Comparison of ENCODE assay signal across 8 cellular contexts in the genomic region with DNA sequence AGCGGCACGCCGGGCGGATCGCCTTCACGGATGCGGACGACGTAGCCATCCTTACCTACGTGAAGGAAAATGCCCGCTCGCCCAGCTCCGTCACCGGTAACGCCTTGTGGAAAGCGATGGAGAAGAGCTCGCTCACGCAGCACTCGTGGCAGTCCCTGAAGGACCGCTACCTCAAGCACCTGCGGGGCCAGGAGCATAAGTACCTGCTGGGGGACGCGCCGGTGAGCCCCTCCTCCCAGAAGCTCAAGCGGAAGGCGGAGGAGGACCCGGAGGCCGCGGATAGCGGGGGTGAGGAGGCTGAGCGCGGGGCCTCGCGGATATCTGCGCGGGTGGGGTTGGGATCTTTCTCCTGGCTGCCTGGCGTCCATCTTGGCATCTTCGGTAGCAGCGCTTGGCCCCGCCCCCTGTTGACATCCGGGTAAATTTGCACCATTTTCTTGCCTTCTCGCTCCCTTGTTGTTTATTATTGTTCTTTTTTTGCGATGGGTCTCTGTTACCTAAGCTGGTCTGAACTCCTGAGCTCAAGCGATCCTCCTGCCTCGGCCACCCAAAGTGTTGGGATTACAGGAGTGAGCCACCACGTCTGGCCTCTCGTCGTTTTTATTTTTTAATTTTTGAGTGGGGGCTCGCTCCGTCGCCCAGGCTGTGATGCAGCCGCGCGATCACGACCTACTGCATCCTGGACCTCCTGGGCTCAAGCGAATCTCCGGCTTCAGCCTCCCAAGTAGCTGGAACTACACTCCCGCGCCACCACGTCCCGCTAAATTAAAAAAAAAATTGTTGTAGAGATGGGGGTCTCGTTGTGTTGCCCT. TPM values are rescaled to one million over a fixed set of nuclear protein-coding genes. Genes with fewer than 3 reads are reported as not detected.
DNase-seq lines count a peak whose midpoint lies in the region; ATAC-seq, FAIRE-seq and TF ChIP-seq lines count a peak whose summit lies in the region.

No MANE protein-coding gene starts in this region.

- peaks cover 83% of the 10 kb centered on the region for H3K36me3 Mint-ChIP-seq in activated T-cell treated with anti-CD3 and anti-CD28 coated beads, Interleukin-2, amount 50 U/mL, for 24 hours (ENCODE audit: low read depth)

- H3K9me3 ChIP-seq in OCI-LY7 (ENCODE audit: low read length) (no peaks in the 10 kb centered on the region), muscle layer of duodenum (ENCODE audit: control insufficient read depth in 1 of 2, low read length in 2 of 2) (no peaks in the 10 kb centered on the region)

- H3K4me3 Mint-ChIP-seq in activated T-cell treated with anti-CD3 and anti-CD28 coated beads, Interleukin-2, amount 50 U/mL, for 24 hours: peak overlapping the region; percentile 99

- no peaks in the 10 kb centered on the region for H3K9me3 Mint-ChIP-seq in activated T-cell treated with anti-CD3 and anti-CD28 coated beads, Interleukin-2, amount 50 U/mL, for 24 hours

- no peaks in the 10 kb centered on the region for H3K9me2 ChIP-seq in OCI-LY7 (ENCODE audit: insufficient read depth, low read length)

- intact Hi-C loops in OCI-LY7 (cut with micrococcal nuclease; ENCODE audit: unreplicated experiment): loop anchor here (2.0 to 5.0 kb wide), 2 partner anchors 92 to 186 kb away; a partner anchor contains a TSS

- CTCF ChIA-PET in OCI-LY7 (lab: Charles Lee; ENCODE audit: unreplicated experiment): interaction anchor here (1.2 kb wide), 1 partner anchor 84 kb away, joined by 6 read pairs; no protein-coding TSS in a partner anchor

- in situ Hi-C loops in Caki2 (cut with HindIII; ENCODE audit: low pct_unique_long_range_greater_than_20kb, low sequenced_read_pairs): no loop called here

- peak overlapping the region; percentile 82 for H3K27ac ChIP-seq in OCI-LY7 (ENCODE audit: low read depth, low read length, poor library complexity, severe bottlenecking)
- H3K27ac ChIP-seq in muscle layer of duodenum (ENCODE audit: low read length): peak overlapping the region; percentile 96

- TF ChIP-seq CTCF in OCI-LY7 (conservative IDR thresholded peaks at IDR 0.05; ENCODE audit: low read length): no peak

- peak overlapping the region; percentile 88 for H3K4me3 ChIP-seq in OCI-LY7 (ENCODE audit: low read depth, low read length, poor library complexity, severe bottlenecking)
- H3K4me3 ChIP-seq in muscle layer of duodenum (ENCODE audit: low read depth in 1 of 2, low read length in 2 of 2): peak overlapping the region; percentile 83 to 100

- no peaks in the 10 kb centered on the region for H3K27me3 ChIP-seq in muscle layer of duodenum (ENCODE audit: low read depth, low read length)

- FAIRE-seq in HTR-8/SVneo (lab: Jason Lieb, UNC): no peak

- ATAC-seq in GM21367 (IDR thresholded peaks at IDR 0.05; ENCODE audit: unreplicated experiment): peak; percentile 26
- peak; percentile 63 for ATAC-seq in esophagus mucosa

- H4K20me1 ChIP-seq in OCI-LY7 (ENCODE audit: insufficient read depth, low read length): peaks cover 52% of the 10 kb centered on the region

- BruUV-seq in OCI-LY7 (replicated peaks; lab: Mats Ljungman, UMichigan): no TSS peak

- H2AFZ ChIP-seq in OCI-LY7 (ENCODE audit: low read length): peak overlapping the region; percentile 39; the same call in 1 of the 2 replicates

- POLR2A ChIA-PET in OCI-LY7 (lab: Charles Lee): interaction anchor here (0.5 to 3.2 kb wide), 15 partner anchors 8 to 447 kb away, joined by 3 to 21 read pairs (median 4); a partner anchor contains a TSS

- DNase-seq in Caki2 (ENCODE audit: low read depth): peak; percentile 70
- DNase-seq in HTR-8/SVneo (ENCODE audit: insufficient read length, low spot score): peak; percentile 87
- DNase-seq in OCI-LY7 (ENCODE audit: low spot score): peak; percentile 82
- DNase-seq in activated T-cell treated with anti-CD3 and anti-CD28 coated beads, Interleukin-2, amount 50 U/mL, for 24 hours: peak; percentile 89
- peak; percentile 75 for DNase-seq in stimulated activated CD8-positive, alpha-beta memory T cell treated with anti-CD3 and anti-CD28 coated beads, Interleukin-7, amount 100 ng/mL, for 24 hours (ENCODE audit: low read depth)

- peak overlapping the region; percentile 97 for H3K27ac Mint-ChIP-seq in activated T-cell treated with anti-CD3 and anti-CD28 coated beads, Interleukin-2, amount 50 U/mL, for 24 hours

- H3K36me3 ChIP-seq in OCI-LY7 (ENCODE audit: insufficient read depth, low read length) (peaks cover 47% of the 10 kb centered on the region), muscle layer of duodenum (ENCODE audit: control insufficient read depth in 1 of 2, insufficient read depth in 2 of 2, low read length in 2 of 2) (peaks cover 0 to 28% of the 10 kb centered on the region in 2 donors)

- H3K4me1 Mint-ChIP-seq in activated T-cell treated with anti-CD3 and anti-CD28 coated beads, Interleukin-2, amount 50 U/mL, for 24 hours (ENCODE audit: low read depth): peaks cover 60% of the 10 kb centered on the region

- no peaks in the 10 kb centered on the region for H3K27me3 Mint-ChIP-seq in activated T-cell treated with anti-CD3 and anti-CD28 coated beads, Interleukin-2, amount 50 U/mL, for 24 hours

- H3K79me2 ChIP-seq in OCI-LY7 (ENCODE audit: insufficient read depth, low read depth, low read length): peaks cover 96% of the 10 kb centered on the region

- peaks cover 65% of the 10 kb centered on the region for H3K4me1 ChIP-seq in OCI-LY7 (ENCODE audit: insufficient read depth, low read length, poor library complexity, severe bottlenecking)
- peaks cover 25 to 70% of the 10 kb centered on the region in 2 donors for H3K4me1 ChIP-seq in muscle layer of duodenum (ENCODE audit: control insufficient read depth in 1 of 2, insufficient read depth in 2 of 2, low read length in 2 of 2)

- H3K4me2 ChIP-seq in OCI-LY7 (ENCODE audit: low read length): peak overlapping the region; percentile 87

RNA-seq across cellular contexts. Expression of a gene that starts 0.9 kb away (rescaled TPM):
- total RNA-seq in Caki2 (2014; rRNA removed; shearing (Covaris generic); ENCODE audit: low replicate concordance): 9.8 and 16.8 TPM in 2 replicates
- total RNA-seq in OCI-LY7 (2014; rRNA removed; shearing (Covaris generic)): 41.6 and 42.3 TPM in 2 replicates
- total RNA-seq in OCI-LY7 (2022): 64.3 and 69.3 TPM in 2 replicates
- total RNA-seq in esophagus mucosa: 23.4 TPM

RNA-seq across cellular contexts. Expression of a gene that starts 1.0 kb away (rescaled TPM):
- 178 and 198 TPM in 2 replicates for total RNA-seq in Caki2 (2014; rRNA removed; shearing (Covaris generic); ENCODE audit: low replicate concordance)
- 126 and 143 TPM in 2 replicates for total RNA-seq in OCI-LY7 (2014; rRNA removed; shearing (Covaris generic))
- 167 and 172 TPM in 2 replicates for total RNA-seq in OCI-LY7 (2022)
- total RNA-seq in esophagus mucosa: 91.9 TPM

RNA-seq across cellular contexts. Expression of a gene that starts 25.4 kb away (rescaled TPM):
- total RNA-seq in Caki2 (2014; rRNA removed; shearing (Covaris generic); ENCODE audit: low replicate concordance): 47.3 and 56.2 TPM in 2 replicates
- total RNA-seq in OCI-LY7 (2014; rRNA removed; shearing (Covaris generic)): 46.8 and 53.4 TPM in 2 replicates
- total RNA-seq in OCI-LY7 (2022) (85.7 and 91.7 TPM in 2 replicates), esophagus mucosa (25.5 TPM)

RNA-seq across cellular contexts. Expression of a gene that starts 28.3 kb away (rescaled TPM):
- not detected in 2 replicates for total RNA-seq in Caki2 (2014; rRNA removed; shearing (Covaris generic); ENCODE audit: low replicate concordance)
- not detected in 2 replicates for total RNA-seq in OCI-LY7 (2014; rRNA removed; shearing (Covaris generic))
- total RNA-seq in OCI-LY7 (2022): not detected in 2 replicates
- total RNA-seq in esophagus mucosa: not detected

RNA-seq across cellular contexts. Expression of a gene that starts 52.8 kb away (rescaled TPM):
- not detected in 2 replicates for total RNA-seq in Caki2 (2014; rRNA removed; shearing (Covaris generic); ENCODE audit: low replicate concordance)
- not detected in 2 replicates for total RNA-seq in OCI-LY7 (2014; rRNA removed; shearing (Covaris generic))
- not detected in 2 replicates for total RNA-seq in OCI-LY7 (2022)
- total RNA-seq in esophagus mucosa: not detected

Comparison
In these comparisons a context has a peak if more than half of its experiments do, and no peak if none do; other contexts are left out.
1. Peak in every context shown above with its lines: DNase-seq, ATAC-seq, H3K4me3 ChIP-seq and H3K27ac ChIP-seq.